1 cellular context compared by ENCODE assay signal in the genomic region with DNA sequence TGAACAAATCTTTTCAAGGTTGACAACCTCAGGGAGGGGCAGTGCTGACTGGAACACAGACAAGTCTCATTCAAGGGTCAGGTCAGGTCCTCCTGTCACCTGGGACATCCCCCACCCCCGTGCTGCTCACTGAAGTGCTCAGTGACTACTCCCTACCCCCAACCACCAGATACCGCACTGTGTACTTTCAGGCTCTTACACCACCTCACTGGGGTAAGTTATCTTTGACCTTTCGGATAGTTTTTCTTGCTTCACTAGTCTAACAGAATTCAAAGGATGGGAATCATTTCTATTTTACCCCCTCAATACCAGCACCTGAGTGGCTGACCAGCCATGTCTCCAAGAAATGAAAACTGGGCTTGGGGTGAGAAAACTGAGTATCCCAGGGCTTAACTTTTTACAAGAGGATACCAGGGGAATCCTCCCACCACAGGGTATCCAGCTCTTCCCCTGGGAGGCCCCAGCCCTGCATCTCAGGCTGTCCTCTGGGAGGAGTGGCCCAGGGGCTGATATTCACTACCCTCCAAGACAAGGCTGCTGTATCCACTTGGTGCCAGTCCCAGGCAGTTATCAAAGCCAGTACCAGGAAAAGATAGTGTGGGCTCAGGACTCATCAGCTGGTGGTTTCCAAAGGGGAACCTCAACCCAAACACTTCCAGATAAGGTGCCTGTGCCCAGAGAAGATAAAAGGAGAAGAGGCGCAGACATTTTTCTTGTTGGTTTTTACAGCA.
A peak's percentile ranks its signal among the peaks of the same experiment; 100 is the strongest.
TF ChIP-seq lines count a peak whose summit lies in the region.

No MANE protein-coding gene starts in this region.

TF ChIP-seq in HepG2, 621 proteins besides CTCF, POLR2A, EP300 and RAD21 (continued from another document and continues in another):
- TF ChIP-seq, protein P1, sequence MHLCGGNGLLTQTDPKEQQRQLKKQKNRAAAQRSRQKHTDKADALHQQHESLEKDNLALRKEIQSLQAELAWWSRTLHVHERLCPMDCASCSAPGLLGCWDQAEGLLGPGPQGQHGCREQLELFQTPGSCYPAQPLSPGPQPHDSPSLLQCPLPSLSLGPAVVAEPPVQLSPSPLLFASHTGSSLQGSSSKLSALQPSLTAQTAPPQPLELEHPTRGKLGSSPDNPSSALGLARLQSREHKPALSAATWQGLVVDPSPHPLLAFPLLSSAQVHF (CRISPR knock-in tag; IDR thresholded peaks at IDR 0.05) = no peak
- TF ChIP-seq SP4 (CRISPR knock-in tag; IDR thresholded peaks at IDR 0.05) (no peak), HNRNPH1 (optimal IDR thresholded peaks at IDR 0.05; ENCODE audit: low read depth, low read length) (no peak), FOSL1 (CRISPR knock-in tag; IDR thresholded peaks at IDR 0.05; ENCODE audit: borderline replicate concordance) (no peak), CENPT (CRISPR knock-in tag; IDR thresholded peaks at IDR 0.05; ENCODE audit: low read depth) (no peak), RXRA (CRISPR knock-in tag; IDR thresholded peaks at IDR 0.05) (peak; percentile 98), YEATS2 (CRISPR knock-in tag; IDR thresholded peaks at IDR 0.05; ENCODE audit: borderline replicate concordance) (no peak; the same call in 1 of the 2 replicates), NAIF1 (CRISPR knock-in tag; IDR thresholded peaks at IDR 0.05; ENCODE audit: borderline replicate concordance) (no peak; the same call in 1 of the 2 replicates), ZFP41 (CRISPR knock-in tag; IDR thresholded peaks at IDR 0.05; ENCODE audit: borderline replicate concordance) (no peak), ARID4A (CRISPR knock-in tag; IDR thresholded peaks at IDR 0.05; ENCODE audit: borderline replicate concordance) (peak; percentile 77; the same call in 1 of the 2 replicates), NR2F2 (IDR thresholded peaks at IDR 0.05; ENCODE audit: borderline replicate concordance, low read depth) (peak; percentile 97), SSRP1 (CRISPR knock-in tag; IDR thresholded peaks at IDR 0.05) (0 out of 2 replicates have a peak, but pooled peaks have one; percentile 32), ZNF281 (CRISPR knock-in tag; IDR thresholded peaks at IDR 0.05; ENCODE audit: borderline replicate concordance) (peak; percentile 97), ZSCAN30 (CRISPR knock-in tag; IDR thresholded peaks at IDR 0.05) (no peak), ZNF7 (CRISPR knock-in tag; IDR thresholded peaks at IDR 0.05) (no peak), TOPORS (CRISPR knock-in tag; IDR thresholded peaks at IDR 0.05) (no peak), THAP11 (CRISPR knock-in tag; IDR thresholded peaks at IDR 0.05) (peak; percentile 57; the same call in 1 of the 2 replicates), ZSCAN22 (CRISPR knock-in tag; IDR thresholded peaks at IDR 0.05) (no peak), MTA3 (CRISPR knock-in tag; IDR thresholded peaks at IDR 0.05) (no peak), ZNF549 (CRISPR knock-in tag; IDR thresholded peaks at IDR 0.05) (no peak), ZMYM3 (CRISPR knock-in tag; IDR thresholded peaks at IDR 0.05) (peak; percentile 54; the same call in 1 of the 2 replicates), RBM22 (optimal IDR thresholded peaks at IDR 0.05; ENCODE audit: low read length) (no peak), RFX5 (IDR thresholded peaks at IDR 0.05; ENCODE audit: low read depth, low read length) (no peak), TEAD3 (CRISPR knock-in tag; optimal IDR thresholded peaks at IDR 0.05; ENCODE audit: borderline replicate concordance) (peak; percentile 74), ZNF383 (CRISPR knock-in tag; IDR thresholded peaks at IDR 0.05; ENCODE audit: borderline replicate concordance) (no peak), POLR2AphosphoS5 (IDR thresholded peaks at IDR 0.05; ENCODE audit: low read depth, low read length) (0 out of 2 replicates have a peak, but pooled peaks have one; percentile 31), DNMT3B (CRISPR knock-in tag; conservative IDR thresholded peaks at IDR 0.05) (0 out of 2 replicates have a peak, but pooled peaks have one; percentile 29), LBX2 (CRISPR knock-in tag; IDR thresholded peaks at IDR 0.05; ENCODE audit: borderline replicate concordance) (no peak), HMGXB3 (CRISPR knock-in tag; IDR thresholded peaks at IDR 0.05; ENCODE audit: borderline replicate concordance) (no peak), ZNF607 (CRISPR knock-in tag; IDR thresholded peaks at IDR 0.05; ENCODE audit: borderline replicate concordance) (no peak), AKAP8 (CRISPR knock-in tag; IDR thresholded peaks at IDR 0.05) (0 out of 2 replicates have a peak, but pooled peaks have one; percentile 49), ZSCAN20 (CRISPR knock-in tag; IDR thresholded peaks at IDR 0.05; ENCODE audit: borderline replicate concordance) (no peak), TAF15 (IDR thresholded peaks at IDR 0.05; ENCODE audit: low read depth, low read length, poor library complexity, severe bottlenecking) (no peak)
- TF ChIP-seq, protein P2, sequence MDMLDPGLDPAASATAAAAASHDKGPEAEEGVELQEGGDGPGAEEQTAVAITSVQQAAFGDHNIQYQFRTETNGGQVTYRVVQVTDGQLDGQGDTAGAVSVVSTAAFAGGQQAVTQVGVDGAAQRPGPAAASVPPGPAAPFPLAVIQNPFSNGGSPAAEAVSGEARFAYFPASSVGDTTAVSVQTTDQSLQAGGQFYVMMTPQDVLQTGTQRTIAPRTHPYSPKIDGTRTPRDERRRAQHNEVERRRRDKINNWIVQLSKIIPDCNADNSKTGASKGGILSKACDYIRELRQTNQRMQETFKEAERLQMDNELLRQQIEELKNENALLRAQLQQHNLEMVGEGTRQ (IDR thresholded peaks at IDR 0.05; ENCODE audit: low read depth, low read length) = no peak
- TF ChIP-seq, protein P2 (CRISPR knock-in tag; IDR thresholded peaks at IDR 0.05; ENCODE audit: borderline replicate concordance) = no peak
- TF ChIP-seq, protein P3, sequence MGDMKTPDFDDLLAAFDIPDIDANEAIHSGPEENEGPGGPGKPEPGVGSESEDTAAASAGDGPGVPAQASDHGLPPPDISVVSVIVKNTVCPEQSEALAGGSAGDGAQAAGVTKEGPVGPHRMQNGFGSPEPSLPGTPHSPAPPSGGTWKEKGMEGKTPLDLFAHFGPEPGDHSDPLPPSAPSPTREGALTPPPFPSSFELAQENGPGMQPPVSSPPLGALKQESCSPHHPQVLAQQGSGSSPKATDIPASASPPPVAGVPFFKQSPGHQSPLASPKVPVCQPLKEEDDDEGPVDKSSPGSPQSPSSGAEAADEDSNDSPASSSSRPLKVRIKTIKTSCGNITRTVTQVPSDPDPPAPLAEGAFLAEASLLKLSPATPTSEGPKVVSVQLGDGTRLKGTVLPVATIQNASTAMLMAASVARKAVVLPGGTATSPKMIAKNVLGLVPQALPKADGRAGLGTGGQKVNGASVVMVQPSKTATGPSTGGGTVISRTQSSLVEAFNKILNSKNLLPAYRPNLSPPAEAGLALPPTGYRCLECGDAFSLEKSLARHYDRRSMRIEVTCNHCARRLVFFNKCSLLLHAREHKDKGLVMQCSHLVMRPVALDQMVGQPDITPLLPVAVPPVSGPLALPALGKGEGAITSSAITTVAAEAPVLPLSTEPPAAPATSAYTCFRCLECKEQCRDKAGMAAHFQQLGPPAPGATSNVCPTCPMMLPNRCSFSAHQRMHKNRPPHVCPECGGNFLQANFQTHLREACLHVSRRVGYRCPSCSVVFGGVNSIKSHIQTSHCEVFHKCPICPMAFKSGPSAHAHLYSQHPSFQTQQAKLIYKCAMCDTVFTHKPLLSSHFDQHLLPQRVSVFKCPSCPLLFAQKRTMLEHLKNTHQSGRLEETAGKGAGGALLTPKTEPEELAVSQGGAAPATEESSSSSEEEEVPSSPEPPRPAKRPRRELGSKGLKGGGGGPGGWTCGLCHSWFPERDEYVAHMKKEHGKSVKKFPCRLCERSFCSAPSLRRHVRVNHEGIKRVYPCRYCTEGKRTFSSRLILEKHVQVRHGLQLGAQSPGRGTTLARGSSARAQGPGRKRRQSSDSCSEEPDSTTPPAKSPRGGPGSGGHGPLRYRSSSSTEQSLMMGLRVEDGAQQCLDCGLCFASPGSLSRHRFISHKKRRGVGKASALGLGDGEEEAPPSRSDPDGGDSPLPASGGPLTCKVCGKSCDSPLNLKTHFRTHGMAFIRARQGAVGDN (CRISPR knock-in tag; IDR thresholded peaks at IDR 0.05) = no peak; the same call in 1 of the 2 replicates
